ENCODE assay signal across 1 cellular context in genomic region chr11:59427068-59427382, GRCh38.
TF ChIP-seq lines count a peak whose summit lies in the region.

No MANE protein-coding gene starts in this region.

TF ChIP-seq in GM23338, 12 proteins besides CTCF, POLR2A, EP300 and RAD21:
- no peak for TF ChIP-seq EZH2 (IDR thresholded peaks at IDR 0.05; ENCODE audit: low read depth, unreplicated experiment)
- no peak for TF ChIP-seq ZNF331 (CRISPR knock-in tag; IDR thresholded peaks at IDR 0.05; ENCODE audit: low read depth)
- no peak for TF ChIP-seq REST (IDR thresholded peaks at IDR 0.05; ENCODE audit: unreplicated experiment)
- no peak for TF ChIP-seq POLR2AphosphoS5 (IDR thresholded peaks at IDR 0.05; ENCODE audit: low read depth)
- no peak for TF ChIP-seq ETS1 (IDR thresholded peaks at IDR 0.05)
- TF ChIP-seq ZNF462 (CRISPR knock-in tag; IDR thresholded peaks at IDR 0.05): no peak
- TF ChIP-seq EZH2phosphoT487 (IDR thresholded peaks at IDR 0.05; ENCODE audit: unreplicated experiment): no peak
- TF ChIP-seq STAT1 (IDR thresholded peaks at IDR 0.05; ENCODE audit: unreplicated experiment): no peak
- no peak for TF ChIP-seq NANOG (IDR thresholded peaks at IDR 0.05; ENCODE audit: borderline replicate concordance)
- no peak for TF ChIP-seq CREB1 (CRISPR knock-in tag; IDR thresholded peaks at IDR 0.05; ENCODE audit: low read depth)
- no peak for TF ChIP-seq ZNF114 (CRISPR knock-in tag; IDR thresholded peaks at IDR 0.05)
TF ChIP-seq in GM23338: peak in this region for 0.
